21 cellular contexts compared by ENCODE assay signal in the genomic region with DNA sequence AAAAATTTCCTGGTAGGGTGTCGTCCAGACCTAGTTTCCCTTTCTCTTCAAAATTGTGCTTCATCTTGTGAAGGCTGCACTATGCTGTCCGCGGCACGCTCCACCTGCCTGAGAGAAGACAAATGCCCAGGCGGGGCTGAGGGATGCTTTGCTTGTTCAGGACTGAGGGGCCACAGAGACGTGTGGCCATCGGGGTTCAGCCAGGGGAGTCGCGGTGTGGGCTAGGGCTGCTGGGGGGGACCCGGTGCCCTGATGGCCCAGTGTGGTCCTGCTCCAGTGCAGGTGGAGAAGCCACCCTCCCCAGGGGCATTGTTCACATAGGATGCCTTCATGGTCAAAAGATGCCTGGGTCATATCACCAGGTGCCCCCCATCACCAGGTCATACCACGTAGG.
"Had no signal": no experiment of that assay in that cellular context is flagged by ENCODE, and none has a peak within 500 bp of the region (broad histone marks: within the 10 kb centered on the region; RNA-seq: fewer than 3 reads in every experiment).

No MANE protein-coding gene starts in this region.

- H3K4me3 ChIP-seq: body of pancreas, Peyer's patch, SJCRH30 had no signal

- H3K36me3 ChIP-seq: Peyer's patch, SJCRH30, WERI-Rb-1 had no signal

- H3K27me3 ChIP-seq: body of pancreas, Peyer's patch had no signal

- DNase-seq: activated CD4-positive, alpha-beta memory T cell treated with anti-CD3 and anti-CD28 coated beads, Interleukin-2, amount 10 ng/mL, durations not matched to agents 7 days and 5 days; activated CD4-positive, alpha-beta T cell treated with anti-CD3 and anti-CD28 coated beads for 36 hours; activated CD4-positive, alpha-beta T cell treated with anti-CD3 and anti-CD28 coated beads, Interleukin-2, amount 50 U/mL, for 1 hour; activated naive CD4-positive, alpha-beta T cell; activated T-cell treated with anti-CD3 and anti-CD28 coated beads, Interleukin-2, amount 50 U/mL, for 72 hours; aorta; body of pancreas; KG1; NCI-H1048; NCI-H2029; NCI-H2107; NCI-H2171 treated with DMSO at 0.1 percent for 48 hours; NCI-H226; NCI-H526; NCI-H82; Peyer's patch; Right ventricle myocardium superior; SJCRH30; SK-N-SH; T-helper 1 cell; WERI-Rb-1 had no signal

- H3K27ac ChIP-seq: Peyer's patch, SJCRH30, WERI-Rb-1 had no signal

- ATAC-seq: activated CD4-positive, alpha-beta T cell treated with anti-CD3 and anti-CD28 coated beads for 36 hours; activated T-cell treated with anti-CD3 and anti-CD28 coated beads, Interleukin-2, amount 50 U/mL, for 72 hours; body of pancreas had no signal

- H3K9me3 ChIP-seq: body of pancreas, Peyer's patch, SJCRH30, SK-N-SH had no signal

- H3K4me1 ChIP-seq: SJCRH30 had no signal
